11 cellular contexts compared by ENCODE assay signal in genomic region chr5:138605254-138605972, GRCh38. TPM values are rescaled to one million over a fixed set of nuclear protein-coding genes. Genes with fewer than 3 reads are reported as not detected.
DNase-seq lines count a peak whose midpoint lies in the region; ATAC-seq, FAIRE-seq and TF ChIP-seq lines count a peak whose summit lies in the region.
"Had no signal": no experiment of that assay in that cellular context is flagged by ENCODE, and none has a peak within 500 bp of the region (broad histone marks: within the 10 kb centered on the region; RNA-seq: fewer than 3 reads in every experiment).

No MANE protein-coding gene starts in this region.

- no peak for FAIRE-seq in RCC 7860 (lab: Jason Lieb, UNC)

- peaks cover 5% of the 10 kb centered on the region for H3K4me1 ChIP-seq in CD4-positive, alpha-beta memory T cell (ENCODE audit: insufficient read depth, low read length)

- no peaks in the 10 kb centered on the region for H3K27me3 ChIP-seq in CD4-positive, alpha-beta memory T cell (ENCODE audit: insufficient read depth, low read length)
- H3K27me3 ChIP-seq: body of pancreas had no signal

- H3K36me3 ChIP-seq in CD4-positive, alpha-beta memory T cell (ENCODE audit: insufficient read depth, low read length), result no peaks in the 10 kb centered on the region

- peaks cover 0 to 6% (median under 1%) of the 10 kb centered on the region in 4 donors for H3K4me1 Mint-ChIP-seq in CD4-positive, alpha-beta memory T cell

- no peak overlapping the region for H3K4me3 ChIP-seq in CD4-positive, alpha-beta memory T cell (ENCODE audit: low read length in 2 of 2)
- H3K4me3 ChIP-seq: body of pancreas had no signal

- POLR2A ChIA-PET in GM10248 (lab: Yijun Ruan, JAX), result no interaction called here
- POLR2A ChIA-PET in CD4-positive, alpha-beta memory T cell (lab: Charles Lee; ENCODE audit: partially characterized antibody), result no interaction called here

- no peak for TF ChIP-seq CTCF in GM10248 (IDR thresholded peaks at IDR 0.05; ENCODE audit: control extremely low read depth, extremely low read depth, low read depth, missing control alignments)

- H3K27ac ChIP-seq in CD4-positive, alpha-beta memory T cell (ENCODE audit: low read depth, low read length), result no peak overlapping the region
- H3K27ac ChIP-seq: body of pancreas had no signal

- DNase-seq in GM10248 (ENCODE audit: extremely low spot score) (peak; percentile 46), dermis blood vessel endothelial cell (peak; percentile 41), HuH-7 (ENCODE audit: low spot score) (no peak), RCC 7860 (ENCODE audit: low spot score) (no peak)
- DNase-seq in CD4-positive, alpha-beta memory T cell, result no peak
- DNase-seq in activated effector memory CD4-positive, alpha-beta T cell treated with anti-CD3 and anti-CD28 coated beads, Interleukin-2, amount 50 U/mL, for 16 hours, result no peak
- DNase-seq: body of pancreas, NCI-H82, occipital lobe had no signal

- peak; percentile 89 for ATAC-seq in GM19395 (IDR thresholded peaks at IDR 0.05; ENCODE audit: unreplicated experiment)
- ATAC-seq in HG03159 (IDR thresholded peaks at IDR 0.05; ENCODE audit: unreplicated experiment), result peak; percentile 70
- ATAC-seq: body of pancreas had no signal

- no peaks in the 10 kb centered on the region for H3K9me3 Mint-ChIP-seq in CD4-positive, alpha-beta memory T cell

- intact Hi-C loops in CD4-positive, alpha-beta memory T cell (cut with micrococcal nuclease), result no loop called here

- H3K27ac Mint-ChIP-seq in CD4-positive, alpha-beta memory T cell, result no peak overlapping the region

- H3K27me3 Mint-ChIP-seq in CD4-positive, alpha-beta memory T cell, result peaks cover 21 to 26% of the 10 kb centered on the region in 2 donors

- no peak overlapping the region for H3K4me3 Mint-ChIP-seq in CD4-positive, alpha-beta memory T cell

- no peaks in the 10 kb centered on the region for H3K36me3 Mint-ChIP-seq in CD4-positive, alpha-beta memory T cell

- CTCF ChIA-PET in GM10248 (lab: Yijun Ruan, JAX), result interaction anchor here (1.0 to 4.3 kb wide), 10 partner anchors 9 to 137 kb away, joined by 3 to 32 read pairs (median 8); no protein-coding TSS in a partner anchor
- CTCF ChIA-PET in CD4-positive, alpha-beta memory T cell (lab: Charles Lee; ENCODE audit: partially characterized antibody), result interaction anchor here (1.0 to 1.4 kb wide), 2 partner anchors 10 to 12 kb away, joined by 3 read pairs; no protein-coding TSS in a partner anchor

- H3K9me3 ChIP-seq in CD4-positive, alpha-beta memory T cell (ENCODE audit: control insufficient read depth in 1 of 2, low read length in 2 of 2), result no peaks in the 10 kb centered on the region
- H3K9me3 ChIP-seq: body of pancreas had no signal

RNA-seq across cellular contexts. Expression of gene HSPA9, which starts 30.2 kb away (rescaled TPM):
- total RNA-seq in dermis blood vessel endothelial cell, result 239 and 281 TPM in 2 replicates
- total RNA-seq in CD4-positive, alpha-beta memory T cell, result 100 to 1,000 TPM; 144 to 171 TPM
- 100 to 1,000 TPM; 144 to 163 TPM for polyA plus RNA-seq in CD4-positive, alpha-beta memory T cell

Comparison
In these comparisons a context has a peak if more than half of its experiments do, and no peak if none do; other contexts are left out.
1. DNase-seq: peak in GM10248 (single experiment) and dermis blood vessel endothelial cell (single experiment); none in HuH-7 (single experiment), CD4-positive, alpha-beta memory T cell (0 of 5), activated effector memory CD4-positive, alpha-beta T cell treated with anti-CD3 and anti-CD28 coated beads, Interleukin-2, amount 50 U/mL, for 16 hours (single experiment) and RCC 7860 (single experiment).